In genomic region chr1:229514578-229515275, GRCh38 we compare ENCODE assay signal across 8 cellular contexts. TPM values are rescaled to one million over a fixed set of nuclear protein-coding genes. Genes with fewer than 3 reads are reported as not detected.
DNase-seq lines count a peak whose midpoint lies in the region; TF ChIP-seq lines count a peak whose summit lies in the region.

No MANE protein-coding gene starts in this region.

- no peaks in the 10 kb centered on the region for H3K9me2 ChIP-seq in OCI-LY7 (ENCODE audit: insufficient read depth, low read length)

- no peaks in the 10 kb centered on the region for H3K9me3 Mint-ChIP-seq in activated T-cell treated with anti-CD3 and anti-CD28 coated beads, Interleukin-2, amount 50 U/mL, for 24 hours
- no peaks in the 10 kb centered on the region for H3K9me3 Mint-ChIP-seq in nephron

- TF ChIP-seq CTCF in A673 (conservative IDR thresholded peaks at IDR 0.05; ENCODE audit: low read depth, low read length): peak; percentile 91
- peak; percentile 76 for TF ChIP-seq CTCF in GM13977 (IDR thresholded peaks at IDR 0.05; ENCODE audit: extremely low read depth, insufficient read depth, missing control alignments)
- peak; percentile 95 for TF ChIP-seq CTCF in OCI-LY7 (conservative IDR thresholded peaks at IDR 0.05; ENCODE audit: low read length)
- TF ChIP-seq CTCF in nephron (IDR thresholded peaks at IDR 0.05; ENCODE audit: unreplicated experiment in 3 of 3): peak; percentile 79 to 85 (median 83)

- H3K79me2 ChIP-seq in OCI-LY7 (ENCODE audit: insufficient read depth, low read depth, low read length): no peaks in the 10 kb centered on the region

- BruUV-seq in A673 (replicated peaks; lab: Mats Ljungman, UMichigan): no TSS peak
- BruUV-seq in OCI-LY7 (replicated peaks; lab: Mats Ljungman, UMichigan): no TSS peak

- H3K9me3 ChIP-seq in A673 (ENCODE audit: low read depth, low read length, poor library complexity, severe bottlenecking): no peaks in the 10 kb centered on the region
- H3K9me3 ChIP-seq in OCI-LY7 (ENCODE audit: low read length): no peaks in the 10 kb centered on the region

- POLR2A ChIA-PET in A673 (lab: Charles Lee; ENCODE audit: low non-redundant PET) (no interaction called here), OCI-LY7 (lab: Charles Lee) (no interaction called here)

- no peaks in the 10 kb centered on the region for H3K36me3 ChIP-seq in A673 (ENCODE audit: insufficient read depth, low read length, poor library complexity, severe bottlenecking)
- H3K36me3 ChIP-seq in OCI-LY7 (ENCODE audit: insufficient read depth, low read length): 0 out of 2 replicates have a peak, but pooled peaks cover 3% of the 10 kb centered on the region

- intact Hi-C loops in A673 (cut with micrococcal nuclease; ENCODE audit: unreplicated experiment): loop anchor here (1.0 kb wide), 1 partner anchor 256 kb away; no protein-coding TSS in a partner anchor
- intact Hi-C loops in OCI-LY7 (cut with micrococcal nuclease; ENCODE audit: unreplicated experiment): loop anchor here (1.0 kb wide), 1 partner anchor 256 kb away; no protein-coding TSS in a partner anchor

- in situ Hi-C loops in GM13977 (cut with MboI; ENCODE audit: low pct_unique_long_range_greater_than_20kb, low sequenced_read_pairs, unreplicated experiment): no loop called here

- no peak overlapping the region for H2AFZ ChIP-seq in OCI-LY7 (ENCODE audit: low read length)

- H3K4me1 Mint-ChIP-seq in activated T-cell treated with anti-CD3 and anti-CD28 coated beads, Interleukin-2, amount 50 U/mL, for 24 hours (ENCODE audit: low read depth): peaks cover 8% of the 10 kb centered on the region
- H3K4me1 Mint-ChIP-seq in nephron: no peaks in the 10 kb centered on the region

- H3K27me3 Mint-ChIP-seq in activated T-cell treated with anti-CD3 and anti-CD28 coated beads, Interleukin-2, amount 50 U/mL, for 24 hours: no peaks in the 10 kb centered on the region
- peaks cover 3% of the 10 kb centered on the region for H3K27me3 Mint-ChIP-seq in nephron (ENCODE audit: low read depth)

- peaks cover 4% of the 10 kb centered on the region for H3K4me1 ChIP-seq in A673 (ENCODE audit: insufficient read depth, low read length, poor library complexity, severe bottlenecking)
- H3K4me1 ChIP-seq in OCI-LY7 (ENCODE audit: insufficient read depth, low read length, poor library complexity, severe bottlenecking): no peaks in the 10 kb centered on the region

- H3K4me2 ChIP-seq in OCI-LY7 (ENCODE audit: low read length): no peak overlapping the region

- H3K4me3 Mint-ChIP-seq in activated T-cell treated with anti-CD3 and anti-CD28 coated beads, Interleukin-2, amount 50 U/mL, for 24 hours: no peak overlapping the region
- no peak overlapping the region for H3K4me3 Mint-ChIP-seq in nephron

- peaks cover 4% of the 10 kb centered on the region; the same call in 1 of the 2 replicates for H4K20me1 ChIP-seq in OCI-LY7 (ENCODE audit: insufficient read depth, low read length)

- H3K27ac ChIP-seq in A673 (ENCODE audit: low read depth, low read length, poor library complexity, severe bottlenecking) (no peak overlapping the region), OCI-LY7 (ENCODE audit: low read depth, low read length, poor library complexity, severe bottlenecking) (no peak overlapping the region), substantia nigra (ENCODE audit: low read depth, low read length, poor library complexity, severe bottlenecking) (no peak overlapping the region)

- peak overlapping the region; percentile 23 for H3K27ac Mint-ChIP-seq in activated T-cell treated with anti-CD3 and anti-CD28 coated beads, Interleukin-2, amount 50 U/mL, for 24 hours
- no peak overlapping the region for H3K27ac Mint-ChIP-seq in nephron

- CTCF ChIA-PET in A673 (lab: Charles Lee): interaction anchor here (0.7 to 1.0 kb wide), 4 partner anchors 12 to 260 kb away, joined by 3 to 5 read pairs (median 4); no protein-coding TSS in a partner anchor
- CTCF ChIA-PET in OCI-LY7 (lab: Charles Lee; ENCODE audit: unreplicated experiment): no interaction called here

- H3K27me3 ChIP-seq in A673 (replicated peaks; ENCODE audit: insufficient read depth, low read depth, low read length, poor library complexity): no peaks in the 10 kb centered on the region

- H3K36me3 Mint-ChIP-seq in activated T-cell treated with anti-CD3 and anti-CD28 coated beads, Interleukin-2, amount 50 U/mL, for 24 hours (ENCODE audit: low read depth): peaks cover 31% of the 10 kb centered on the region
- peaks cover 9% of the 10 kb centered on the region for H3K36me3 Mint-ChIP-seq in nephron (ENCODE audit: low read depth)

- DNase-seq in A673 (ENCODE audit: low spot score): peak; percentile 76
- peak; percentile 52 for DNase-seq in GM13977 (ENCODE audit: low spot score)
- peak in 59 of 76 experiments; percentile 8 to 75 (median 42) for DNase-seq in HUDEP-2 (lab: John Stamatoyannopoulos, UW; ENCODE audit: unreplicated experiment in 76 of 76)
- DNase-seq in OCI-LY7 (ENCODE audit: low spot score): peak; percentile 77
- DNase-seq in activated T-cell treated with anti-CD3 and anti-CD28 coated beads, Interleukin-2, amount 50 U/mL, for 24 hours: peak; percentile 53
- peak; percentile 70 for DNase-seq in fibroblast of gingiva (ENCODE audit: low read depth)
- peak in 40 of 49 donors; percentile 3 to 77 (median 42) for DNase-seq in substantia nigra (lab: John Stamatoyannopoulos, UW)

- H3K4me3 ChIP-seq in A673 (ENCODE audit: low read depth, low read length, poor library complexity, severe bottlenecking) (no peak overlapping the region), OCI-LY7 (ENCODE audit: low read depth, low read length, poor library complexity, severe bottlenecking) (no peak overlapping the region)

RNA-seq across cellular contexts. Expression of gene NUP133, which starts 6.6 kb away (rescaled TPM):
- 59.0 and 67.9 TPM in 2 replicates for total RNA-seq in A673 (2021)
- 33.0 and 33.3 TPM in 2 replicates for total RNA-seq in OCI-LY7 (2014; rRNA removed; shearing (Covaris generic))
- total RNA-seq in OCI-LY7 (2022): 50.4 and 53.2 TPM in 2 replicates

RNA-seq across cellular contexts. Expression of gene ABCB10, which starts 43.8 kb away (rescaled TPM):
- total RNA-seq in A673 (2021) (20.0 and 23.3 TPM in 2 replicates), OCI-LY7 (2022) (25.4 and 27.2 TPM in 2 replicates)
- total RNA-seq in OCI-LY7 (2014; rRNA removed; shearing (Covaris generic)): 14.1 and 16.4 TPM in 2 replicates
